Comparison of ENCODE assay signal across 1 cellular context in the genomic region with DNA sequence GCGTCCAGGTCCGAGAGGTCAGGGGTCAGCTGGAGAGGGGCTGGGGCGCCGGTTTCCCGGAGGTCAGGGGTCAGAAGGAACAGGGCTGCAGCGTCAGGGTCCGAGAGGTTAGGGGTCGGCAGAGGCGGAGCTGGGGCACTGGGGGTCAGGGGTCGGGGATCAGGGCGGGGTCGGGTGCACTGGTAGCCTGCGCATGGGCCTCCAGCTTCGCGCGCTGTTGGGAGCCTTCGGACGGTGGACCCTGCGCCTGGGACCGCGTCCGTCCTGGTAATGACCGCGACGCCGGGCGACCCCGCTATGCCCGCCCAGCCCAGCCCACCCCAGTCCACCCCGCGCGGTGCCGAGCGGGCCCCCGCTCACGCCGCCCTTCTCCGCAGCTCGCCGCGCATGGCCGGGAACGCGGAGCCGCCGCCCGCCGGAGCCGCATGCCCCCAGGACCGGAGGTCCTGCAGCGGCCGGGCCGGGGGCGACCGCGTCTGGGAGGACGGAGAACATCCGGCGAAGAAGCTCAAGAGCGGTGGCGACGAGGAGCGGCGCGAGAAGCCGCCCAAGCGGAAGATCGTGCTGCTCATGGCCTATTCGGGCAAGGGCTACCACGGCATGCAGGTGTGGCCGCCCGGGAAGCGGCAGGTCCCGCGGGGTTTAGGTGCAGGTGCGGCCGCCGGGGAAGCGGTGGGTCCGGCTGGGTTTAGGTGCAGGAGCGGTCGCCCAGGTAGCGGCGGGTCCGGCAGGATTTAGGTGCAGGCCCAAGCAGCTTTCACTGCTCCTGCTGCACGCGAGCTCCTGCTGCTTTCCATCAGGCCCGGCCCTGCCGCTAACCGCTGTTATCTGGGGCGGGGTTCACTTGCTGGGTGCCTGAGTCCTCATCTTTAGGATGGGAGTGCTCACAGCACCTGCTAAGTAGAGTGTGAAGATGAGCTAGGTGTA.
TF ChIP-seq lines count a peak whose summit lies in the region.

No MANE protein-coding gene starts in this region.

TF ChIP-seq in SK-N-SH treated with all-trans-retinoic acid at 6 μM for 48 hours, 23 proteins besides CTCF, POLR2A, EP300 and RAD21 (continued from another document):
- no peak for TF ChIP-seq OSR1 (CRISPR knock-in tag; IDR thresholded peaks at IDR 0.05)
- TF ChIP-seq PPARA (CRISPR knock-in tag; IDR thresholded peaks at IDR 0.05; ENCODE audit: borderline replicate concordance): no peak
- TF ChIP-seq, protein P1, sequence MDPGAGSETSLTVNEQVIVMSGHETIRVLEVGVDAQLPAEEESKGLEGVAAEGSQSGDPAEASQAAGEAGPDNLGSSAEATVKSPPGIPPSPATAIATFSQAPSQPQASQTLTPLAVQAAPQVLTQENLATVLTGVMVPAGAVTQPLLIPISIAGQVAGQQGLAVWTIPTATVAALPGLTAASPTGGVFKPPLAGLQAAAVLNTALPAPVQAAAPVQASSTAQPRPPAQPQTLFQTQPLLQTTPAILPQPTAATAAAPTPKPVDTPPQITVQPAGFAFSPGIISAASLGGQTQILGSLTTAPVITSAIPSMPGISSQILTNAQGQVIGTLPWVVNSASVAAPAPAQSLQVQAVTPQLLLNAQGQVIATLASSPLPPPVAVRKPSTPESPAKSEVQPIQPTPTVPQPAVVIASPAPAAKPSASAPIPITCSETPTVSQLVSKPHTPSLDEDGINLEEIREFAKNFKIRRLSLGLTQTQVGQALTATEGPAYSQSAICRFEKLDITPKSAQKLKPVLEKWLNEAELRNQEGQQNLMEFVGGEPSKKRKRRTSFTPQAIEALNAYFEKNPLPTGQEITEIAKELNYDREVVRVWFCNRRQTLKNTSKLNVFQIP (CRISPR knock-in tag; IDR thresholded peaks at IDR 0.05; ENCODE audit: borderline replicate concordance, low read depth): no peak
- no peak for TF ChIP-seq TOX (CRISPR knock-in tag; IDR thresholded peaks at IDR 0.05; ENCODE audit: borderline replicate concordance)
- TF ChIP-seq ZC3H10 (CRISPR knock-in tag; IDR thresholded peaks at IDR 0.05): no peak
- no peak for TF ChIP-seq ZFP3 (CRISPR knock-in tag; IDR thresholded peaks at IDR 0.05)
TF ChIP-seq in SK-N-SH treated with all-trans-retinoic acid at 6 μM for 48 hours: peak in this region for 0.
